ENCODE assay signal across 1 cellular context in the genomic region with DNA sequence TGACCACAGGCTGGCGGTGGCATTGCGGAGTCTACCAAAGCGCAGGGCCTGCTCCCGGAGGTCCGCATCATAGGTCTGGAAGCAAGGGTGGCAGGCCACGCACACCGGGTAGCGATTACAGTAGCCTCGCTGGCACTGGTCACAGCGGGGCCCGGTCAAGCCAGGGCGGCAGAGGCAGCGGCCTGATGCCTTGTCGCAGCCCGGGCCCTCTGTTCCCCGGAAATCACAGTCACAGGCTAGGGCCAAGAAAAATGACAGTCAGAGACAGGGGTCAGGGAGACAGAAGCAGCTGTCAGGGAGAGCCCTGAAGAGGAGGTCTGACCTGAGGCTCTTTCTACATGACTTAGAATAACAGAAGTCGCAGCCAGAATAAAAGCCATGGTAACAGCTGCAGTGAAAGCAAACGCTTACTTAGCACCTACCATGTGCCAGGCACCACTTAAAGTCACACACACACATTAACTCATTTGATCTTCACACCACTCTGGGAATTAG.
TF ChIP-seq lines count a peak whose summit lies in the region.

No MANE protein-coding gene starts in this region.

TF ChIP-seq in GM23338, 12 proteins besides CTCF, POLR2A, EP300 and RAD21:
- TF ChIP-seq EZH2 (IDR thresholded peaks at IDR 0.05; ENCODE audit: low read depth, unreplicated experiment) (no peak), JUNB (IDR thresholded peaks at IDR 0.05; ENCODE audit: unreplicated experiment) (no peak), ZNF114 (CRISPR knock-in tag; IDR thresholded peaks at IDR 0.05) (no peak)
